8 cellular contexts compared by ENCODE assay signal in genomic region chr17:59372138-59372751, GRCh38. TPM values are rescaled to one million over a fixed set of nuclear protein-coding genes. Genes with fewer than 3 reads are reported as not detected.
DNase-seq lines count a peak whose midpoint lies in the region; ATAC-seq and TF ChIP-seq lines count a peak whose summit lies in the region.

No MANE protein-coding gene starts in this region.

- peak overlapping the region; percentile 98 for H3K27ac Mint-ChIP-seq in nephron progenitor cell

- H3K9me3 Mint-ChIP-seq in nephron progenitor cell: no peaks in the 10 kb centered on the region

- H3K4me1 Mint-ChIP-seq in nephron progenitor cell: peaks cover 94% of the 10 kb centered on the region

- TF ChIP-seq CTCF in epithelial cell of esophagus (IDR thresholded peaks at IDR 0.05; ENCODE audit: insufficient read depth, low read depth, low read length, missing control alignments) (no peak), nephron progenitor cell (IDR thresholded peaks at IDR 0.05) (no peak)

- peaks cover 4% of the 10 kb centered on the region for H3K36me3 Mint-ChIP-seq in nephron progenitor cell (ENCODE audit: low read depth)

- H3K4me3 ChIP-seq in epithelial cell of esophagus (ENCODE audit: low read length): no peak overlapping the region

- ATAC-seq in HG02884 (IDR thresholded peaks at IDR 0.05; ENCODE audit: unreplicated experiment): no peak

- DNase-seq in COLO829 (ENCODE audit: low spot score) (peak; percentile 91), H4 (ENCODE audit: low spot score) (peak; percentile 88), SIG-M5 (lab: John Stamatoyannopoulos, UW) (peak; percentile 21), epithelial cell of esophagus (ENCODE audit: low read depth) (peak; percentile 40), nephron progenitor cell (no peak), NCI-H1436 (lab: John Stamatoyannopoulos, UW) (no peak), NCI-H748 (lab: John Stamatoyannopoulos, UW; ENCODE audit: unreplicated experiment) (no peak)

- H3K27me3 Mint-ChIP-seq in nephron progenitor cell (ENCODE audit: low read depth, poor library complexity): peaks cover 8% of the 10 kb centered on the region

- H3K4me3 Mint-ChIP-seq in nephron progenitor cell: peak overlapping the region; percentile 67

RNA-seq across cellular contexts. Expression of gene YPEL2, which starts 40.8 kb away (rescaled TPM):
- total RNA-seq in H4 (2014; rRNA removed; shearing (Covaris generic)): 0.86 and 1.9 TPM in 2 replicates

Comparison
In these comparisons a context has a peak if more than half of its experiments do, and no peak if none do; other contexts are left out.
1. DNase-seq: peak in COLO829 (single experiment), H4 (single experiment), SIG-M5 (single experiment) and epithelial cell of esophagus (single experiment); none in nephron progenitor cell (single experiment), NCI-H1436 (single experiment) and NCI-H748 (single experiment).